In genomic region chr6:145836170-145836569, GRCh38 we compare ENCODE assay signal across 11 cellular contexts. TPM values are rescaled to one million over a fixed set of nuclear protein-coding genes. Genes with fewer than 3 reads are reported as not detected.
A peak's percentile ranks its signal among the peaks of the same experiment; 100 is the strongest.
DNase-seq lines count a peak whose midpoint lies in the region; TF ChIP-seq lines count a peak whose summit lies in the region.
"Had no signal": no experiment of that assay in that cellular context is flagged by ENCODE, and none has a peak within 500 bp of the region (broad histone marks: within the 10 kb centered on the region; RNA-seq: fewer than 3 reads in every experiment).

No MANE protein-coding gene starts in this region.

- peak; percentile 77 for DNase-seq in ELR (ENCODE audit: low read depth)
- no peak for DNase-seq in HEK293T (ENCODE audit: extremely low spot score)
- no peak for DNase-seq in activated T-helper 2 cell treated with anti-CD3 and anti-CD28 coated beads, Interferon-gamma antibody, Interleukin-2, Interleukin-4, amounts not matched to agents 10 μg/mL and 5 μg/mL and 100 μg/mL, durations not matched to agents 14 hours and 24 hours and 36 hours (ENCODE audit: low spot score)
- peak; percentile 50 for DNase-seq in kidney tubule cell (ENCODE audit: low spot score)
- DNase-seq in DMS79 (lab: John Stamatoyannopoulos, UW) = no peak
- no peak for DNase-seq in HK-2 (ENCODE audit: unreplicated experiment)
- no peak for DNase-seq in NCI-H2196 treated with DMSO at 0.1 percent for 48 hours (lab: John Stamatoyannopoulos, UW; ENCODE audit: unreplicated experiment)
- DNase-seq in COLO829 (ENCODE audit: low spot score) = no peak
- DNase-seq: activated CD4-positive, alpha-beta T cell treated with anti-CD3 and anti-CD28 coated beads for 1 hour; SHP77 treated with DMSO at 0.1 percent for 48 hours; stomach had no signal

- no peaks in the 10 kb centered on the region for H3K36me3 Mint-ChIP-seq in activated T-helper 2 cell treated with anti-CD3 and anti-CD28 coated beads, Interferon-gamma antibody, Interleukin-2, Interleukin-4, amounts not matched to agents 10 μg/mL and 5 μg/mL and 100 μg/mL, durations not matched to agents 14 hours and 24 hours and 36 hours (ENCODE audit: low read depth)

- CTCF ChIA-PET in HEK293T (lab: Yijun Ruan, JAX) = no interaction called here

- H3K4me3 Mint-ChIP-seq in activated T-helper 2 cell treated with anti-CD3 and anti-CD28 coated beads, Interferon-gamma antibody, Interleukin-2, Interleukin-4, amounts not matched to agents 10 μg/mL and 5 μg/mL and 100 μg/mL, durations not matched to agents 14 hours and 24 hours and 36 hours (ENCODE audit: low read depth) = no peak overlapping the region

- POLR2A ChIA-PET in HEK293T (lab: Yijun Ruan, JAX) = no interaction called here

- H3K27me3 Mint-ChIP-seq in activated T-helper 2 cell treated with anti-CD3 and anti-CD28 coated beads, Interferon-gamma antibody, Interleukin-2, Interleukin-4, amounts not matched to agents 10 μg/mL and 5 μg/mL and 100 μg/mL, durations not matched to agents 14 hours and 24 hours and 36 hours (ENCODE audit: low read depth) = no peaks in the 10 kb centered on the region

- H3K4me1 Mint-ChIP-seq in activated T-helper 2 cell treated with anti-CD3 and anti-CD28 coated beads, Interferon-gamma antibody, Interleukin-2, Interleukin-4, amounts not matched to agents 10 μg/mL and 5 μg/mL and 100 μg/mL, durations not matched to agents 14 hours and 24 hours and 36 hours (ENCODE audit: low read depth) = peaks cover 7% of the 10 kb centered on the region

- intact Hi-C loops in activated T-helper 2 cell treated with anti-CD3 and anti-CD28 coated beads, Interferon-gamma antibody, Interleukin-2, Interleukin-4, amounts not matched to agents 10 μg/mL and 5 μg/mL and 100 μg/mL, durations not matched to agents 14 hours and 24 hours and 36 hours (cut with micrococcal nuclease) = loop anchor here (1.0 kb wide), 2 partner anchors 13 to 22 kb away; partner anchors contain the start of gene FBXO30

- H3K27ac Mint-ChIP-seq in activated T-helper 2 cell treated with anti-CD3 and anti-CD28 coated beads, Interferon-gamma antibody, Interleukin-2, Interleukin-4, amounts not matched to agents 10 μg/mL and 5 μg/mL and 100 μg/mL, durations not matched to agents 14 hours and 24 hours and 36 hours = peak overlapping the region; percentile 44

- H3K9me3 Mint-ChIP-seq in activated T-helper 2 cell treated with anti-CD3 and anti-CD28 coated beads, Interferon-gamma antibody, Interleukin-2, Interleukin-4, amounts not matched to agents 10 μg/mL and 5 μg/mL and 100 μg/mL, durations not matched to agents 14 hours and 24 hours and 36 hours = no peaks in the 10 kb centered on the region

TF ChIP-seq in HEK293T, 16 proteins besides CTCF, POLR2A, EP300 and RAD21:
- TF ChIP-seq ELF4 (IDR thresholded peaks at IDR 0.05) (no peak), FOXK2 (IDR thresholded peaks at IDR 0.05) (no peak), NFRKB (IDR thresholded peaks at IDR 0.05) (no peak), CTBP1 (IDR thresholded peaks at IDR 0.05; ENCODE audit: borderline replicate concordance) (no peak), HDGF (IDR thresholded peaks at IDR 0.05; ENCODE audit: borderline replicate concordance) (no peak)
- TF ChIP-seq, protein P1, sequence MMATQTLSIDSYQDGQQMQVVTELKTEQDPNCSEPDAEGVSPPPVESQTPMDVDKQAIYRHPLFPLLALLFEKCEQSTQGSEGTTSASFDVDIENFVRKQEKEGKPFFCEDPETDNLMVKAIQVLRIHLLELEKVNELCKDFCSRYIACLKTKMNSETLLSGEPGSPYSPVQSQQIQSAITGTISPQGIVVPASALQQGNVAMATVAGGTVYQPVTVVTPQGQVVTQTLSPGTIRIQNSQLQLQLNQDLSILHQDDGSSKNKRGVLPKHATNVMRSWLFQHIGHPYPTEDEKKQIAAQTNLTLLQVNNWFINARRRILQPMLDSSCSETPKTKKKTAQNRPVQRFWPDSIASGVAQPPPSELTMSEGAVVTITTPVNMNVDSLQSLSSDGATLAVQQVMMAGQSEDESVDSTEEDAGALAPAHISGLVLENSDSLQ (IDR thresholded peaks at IDR 0.05) = peak; percentile 18; the same call in 1 of the 2 replicates
TF ChIP-seq in HEK293T: peak in this region for 1.

RNA-seq across cellular contexts. Expression of gene FBXO30, which starts 21.6 kb away (rescaled TPM):
- 6.4 and 6.8 TPM in 2 replicates for total RNA-seq in activated T-helper 2 cell treated with anti-CD3 and anti-CD28 coated beads, Interferon-gamma antibody, Interleukin-2, Interleukin-4, amounts not matched to agents 10 μg/mL and 5 μg/mL and 100 μg/mL, durations not matched to agents 14 hours and 24 hours and 36 hours

Comparison
In these comparisons a context has a peak if more than half of its experiments do, and no peak if none do; other contexts are left out.
1. DNase-seq: peak in ELR (single experiment) and kidney tubule cell (single experiment); none in HEK293T (single experiment), activated T-helper 2 cell treated with anti-CD3 and anti-CD28 coated beads, Interferon-gamma antibody, Interleukin-2, Interleukin-4, amounts not matched to agents 10 μg/mL and 5 μg/mL and 100 μg/mL, durations not matched to agents 14 hours and 24 hours and 36 hours (single experiment), DMS79 (single experiment), HK-2 (single experiment), NCI-H2196 treated with DMSO at 0.1 percent for 48 hours (single experiment) and COLO829 (single experiment).